Comparison of ENCODE assay signal across 8 cellular contexts in genomic region chr7:134126937-134127848, GRCh38. TPM values are rescaled to one million over a fixed set of nuclear protein-coding genes. Genes with fewer than 3 reads are reported as not detected.
DNase-seq lines count a peak whose midpoint lies in the region; ATAC-seq and TF ChIP-seq lines count a peak whose summit lies in the region.

Gene LRGUK (plus strand): TSS chr7:134127340. CDS start chr7:134127368, 28 bp downstream.

- H3K4me3 Mint-ChIP-seq in progenitor cell of endocrine pancreas (ENCODE audit: low read depth), result peak within 1 kb of the TSS; percentile 84

- ATAC-seq in HG02870 (IDR thresholded peaks at IDR 0.05; ENCODE audit: unreplicated experiment) (peak; percentile 100), upper lobe of left lung (ENCODE audit: low FRiP score in 2 of 2) (peak; percentile 94 to 99)

- peak within 1 kb of the TSS; percentile 48 to 64 for H3K4me3 ChIP-seq in right atrium auricular region
- peak within 1 kb of the TSS; percentile 61 to 89 (median 70) for H3K4me3 ChIP-seq in upper lobe of left lung

- WGBS in upper lobe of left lung, 2 donors, result 4 to 5% methylated on average over 39 to 46 of the region's 46 CpGs

- TF ChIP-seq EP300 in upper lobe of left lung (IDR thresholded peaks at IDR 0.05), result no peak

- H3K9me3 ChIP-seq in right atrium auricular region, result no peaks in the 10 kb centered on the region
- H3K9me3 ChIP-seq in upper lobe of left lung, result no peaks in the 10 kb centered on the region

- TF ChIP-seq CTCF in GM13976 (IDR thresholded peaks at IDR 0.05; ENCODE audit: borderline replicate concordance, control extremely low read depth, extremely low read depth, insufficient read depth, missing control alignments) (no peak), right atrium auricular region (IDR thresholded peaks at IDR 0.05) (no peak), progenitor cell of endocrine pancreas (IDR thresholded peaks at IDR 0.05; ENCODE audit: unreplicated experiment) (no peak), upper lobe of left lung (IDR thresholded peaks at IDR 0.05) (no peak)

- H3K36me3 Mint-ChIP-seq in progenitor cell of endocrine pancreas (ENCODE audit: insufficient read depth), result no peaks in the 10 kb centered on the region

- H3K27ac Mint-ChIP-seq in progenitor cell of endocrine pancreas, result peak within 1 kb of the TSS; percentile 46

- no peaks in the 10 kb centered on the region for H3K27me3 ChIP-seq in right atrium auricular region
- no peaks in the 10 kb centered on the region for H3K27me3 ChIP-seq in upper lobe of left lung

- TF ChIP-seq POLR2A in upper lobe of left lung (IDR thresholded peaks at IDR 0.05), result no peak

- no peak within 1 kb of the TSS for H3K27ac ChIP-seq in right atrium auricular region
- H3K27ac ChIP-seq in upper lobe of left lung, result no peak within 1 kb of the TSS

- peaks cover 37% of the 10 kb centered on the region for H3K27me3 Mint-ChIP-seq in progenitor cell of endocrine pancreas

- no peaks in the 10 kb centered on the region for H3K9me3 Mint-ChIP-seq in progenitor cell of endocrine pancreas (ENCODE audit: low read depth)

- in situ Hi-C loops in GM13976 (cut with MboI; ENCODE audit: low sequenced_read_pairs, unreplicated experiment), result no loop called here

- H3K4me1 Mint-ChIP-seq in progenitor cell of endocrine pancreas (ENCODE audit: low read depth), result peaks cover 11% of the 10 kb centered on the region

- no peaks in the 10 kb centered on the region for H3K36me3 ChIP-seq in right atrium auricular region
- no peaks in the 10 kb centered on the region for H3K36me3 ChIP-seq in upper lobe of left lung

- DNase-seq in GM13976 (ENCODE audit: low spot score), result peak; percentile 88
- DNase-seq in NCI-H1436 treated with DMSO at 0.1 percent for 48 hours (lab: John Stamatoyannopoulos, UW), result peak; percentile 25
- DNase-seq in T-helper 1 cell, result peak; percentile 48 to 69 (median 62)
- DNase-seq in amniotic stem cell (lab: John Stamatoyannopoulos, UW), result peak; percentile 62
- peak; percentile 76 for DNase-seq in right atrium auricular region (ENCODE audit: low spot score)
- peak; percentile 64 for DNase-seq in progenitor cell of endocrine pancreas (ENCODE audit: low spot score, unreplicated experiment)
- DNase-seq in upper lobe of left lung, result peak; percentile 55 to 87

- H3K4me1 ChIP-seq in right atrium auricular region, result peaks cover 0 to 10% of the 10 kb centered on the region in 2 donors
- peaks cover 3 to 15% (median 10%) of the 10 kb centered on the region in 4 donors for H3K4me1 ChIP-seq in upper lobe of left lung

RNA-seq across cellular contexts. Expression of gene LRGUK, which starts in this region (rescaled TPM):
- total RNA-seq in right atrium auricular region (under 1 TPM in 1 of 2 donors, not detected in 1; 0.11 TPM), progenitor cell of endocrine pancreas (2.6 and 2.9 TPM in 2 replicates), upper lobe of left lung (1 to 10 TPM in 5 of 6 donors, under 1 TPM in 1; 0.31 to 9.1 (median 1.9) TPM)

Comparison
In these comparisons a context has a peak if more than half of its experiments do, and no peak if none do; other contexts are left out.
1. Peak in DNase-seq and H3K4me3 ChIP-seq in right atrium auricular region; RNA of the gene not detected or under 1 TPM.
2. DNase-seq: peak in every context shown above with its lines; median percentile 88 in GM13976; 76 in right atrium auricular region; 71 in upper lobe of left lung; 64 in progenitor cell of endocrine pancreas; 62 in T-helper 1 cell; 62 in amniotic stem cell; 25 in NCI-H1436 treated with DMSO at 0.1 percent for 48 hours.